In genomic region chr2:31297751-31298150, GRCh38 we compare ENCODE assay signal across 13 cellular contexts.
DNase-seq lines count a peak whose midpoint lies in the region; ATAC-seq, FAIRE-seq and TF ChIP-seq lines count a peak whose summit lies in the region.
"Had no signal": no experiment of that assay in that cellular context is flagged by ENCODE, and none has a peak within 500 bp of the region (broad histone marks: within the 10 kb centered on the region; RNA-seq: fewer than 3 reads in every experiment).

No MANE protein-coding gene starts in this region.

- peak overlapping the region; percentile 52 for H4K91ac ChIP-seq in mesenchymal stem cell (ENCODE audit: low read length)

- no peak overlapping the region for H2AFZ ChIP-seq in mesenchymal stem cell (ENCODE audit: low read depth, low read length)
- H2AFZ ChIP-seq: PC-9 had no signal

- no peak overlapping the region for H3K4ac ChIP-seq in mesenchymal stem cell (ENCODE audit: low read depth in 1 of 2, low read length in 2 of 2)

- H3K23ac ChIP-seq in mesenchymal stem cell (ENCODE audit: low read length in 2 of 2), result no peak overlapping the region

- no peak overlapping the region for H4K8ac ChIP-seq in mesenchymal stem cell (ENCODE audit: low read length)

- peak; percentile 68 for DNase-seq in CD14-positive monocyte (ENCODE audit: low spot score)
- DNase-seq in HTR-8/SVneo (ENCODE audit: insufficient read length, low spot score), result peak; percentile 54
- no peak for DNase-seq in ascending aorta (ENCODE audit: low spot score in 2 of 2)
- peak; percentile 71 for DNase-seq in mesenchymal stem cell
- DNase-seq in HuH-7.5 (ENCODE audit: low spot score), result no peak
- DNase-seq in SW 1271 (lab: John Stamatoyannopoulos, UW), result no peak
- DNase-seq in COLO668 (lab: John Stamatoyannopoulos, UW; ENCODE audit: unreplicated experiment), result no peak
- DNase-seq: activated CD8-positive, alpha-beta memory T cell treated with anti-CD3 and anti-CD28 coated beads, Interleukin-2, amount 50 U/mL, for 48 hours; colonic mucosa; NCI-H1048 had no signal

- no peak overlapping the region for H3K4me3 Mint-ChIP-seq in CD14-positive monocyte

- WGBS in mesenchymal stem cell, result 82% methylated on average over 1 of the region's 1 CpG

- no peak overlapping the region for H3K9ac ChIP-seq in mesenchymal stem cell (ENCODE audit: low read length)

- no peak overlapping the region for H3K4me3 ChIP-seq in ascending aorta
- no peak overlapping the region for H3K4me3 ChIP-seq in mesenchymal stem cell (ENCODE audit: insufficient read depth in 1 of 2, low read depth in 1 of 2, low read length in 2 of 2)
- H3K4me3 ChIP-seq: colonic mucosa, PC-9 had no signal

- peaks cover 0 to 2% (median 0%) of the 10 kb centered on the region in 7 donors for H3K9me3 Mint-ChIP-seq in CD14-positive monocyte

- ATAC-seq in HG02884 (IDR thresholded peaks at IDR 0.05; ENCODE audit: unreplicated experiment), result no peak
- ATAC-seq: sciatic nerve had no signal

- TF ChIP-seq CTCF in CD14-positive monocyte (IDR thresholded peaks at IDR 0.05) (no peak), ascending aorta (IDR thresholded peaks at IDR 0.05) (no peak)

- H2AK5ac ChIP-seq in mesenchymal stem cell (ENCODE audit: low read length, severe bottlenecking), result no peak overlapping the region

- H2BK5ac ChIP-seq in mesenchymal stem cell (ENCODE audit: low read depth, low read length, poor library complexity, severe bottlenecking), result no peak overlapping the region

- H3K14ac ChIP-seq in mesenchymal stem cell (ENCODE audit: low read length in 2 of 2), result no peak overlapping the region

- peaks cover 3% of the 10 kb centered on the region for H3K4me1 Mint-ChIP-seq in CD14-positive monocyte

- peak overlapping the region in 2 of 7 donors; percentile 88 to 91 for H3K27ac Mint-ChIP-seq in CD14-positive monocyte

- peaks cover 0 to 4% (median 0%) of the 10 kb centered on the region in 3 donors for H3K27me3 Mint-ChIP-seq in CD14-positive monocyte (ENCODE audit: low read depth in 3 of 3)

- H3K9me3 ChIP-seq in ascending aorta, result no peaks in the 10 kb centered on the region
- H3K9me3 ChIP-seq in mesenchymal stem cell (ENCODE audit: control insufficient read depth, low read length), result no peaks in the 10 kb centered on the region
- H3K9me3 ChIP-seq: colonic mucosa had no signal

- H3K4me1 ChIP-seq in ascending aorta (peaks cover 10 to 40% of the 10 kb centered on the region in 2 donors), mesenchymal stem cell (ENCODE audit: control insufficient read depth, insufficient read depth, low read depth, low read length) (peaks cover 16% of the 10 kb centered on the region)
- H3K4me1 ChIP-seq: colonic mucosa had no signal

- no peak overlapping the region for H3K18ac ChIP-seq in mesenchymal stem cell (ENCODE audit: low read depth in 1 of 2, low read length in 2 of 2)

- intact Hi-C loops in CD14-positive monocyte (cut with micrococcal nuclease) (no loop called here), ascending aorta (cut with DNase I) (loop anchor here (1.0 kb wide), 2 partner anchors 25 to 36 kb away; no protein-coding TSS in a partner anchor)

- H2BK120ac ChIP-seq in mesenchymal stem cell (ENCODE audit: low read depth, low read length), result no peak overlapping the region

- H3K27me3 ChIP-seq in ascending aorta, result no peaks in the 10 kb centered on the region
- peaks cover 0 to 4% of the 10 kb centered on the region in 2 experiments for H3K27me3 ChIP-seq in mesenchymal stem cell (ENCODE audit: control insufficient read depth in 1 of 2, insufficient read depth in 1 of 2, low read length in 2 of 2)
- H3K27me3 ChIP-seq: colonic mucosa had no signal

- no peaks in the 10 kb centered on the region for H3K79me1 ChIP-seq in mesenchymal stem cell (replicated peaks; ENCODE audit: low read length, poor library complexity, severe bottlenecking)

- H2BK12ac ChIP-seq in mesenchymal stem cell (ENCODE audit: low read length in 2 of 2), result peak overlapping the region in 1 of 2 experiments; percentile 15

- H3K36me3 ChIP-seq in ascending aorta (no peaks in the 10 kb centered on the region), mesenchymal stem cell (ENCODE audit: control insufficient read depth in 1 of 2, insufficient read depth in 2 of 2, low read depth in 1 of 2, low read length in 2 of 2) (no peaks in the 10 kb centered on the region)
- H3K36me3 ChIP-seq: colonic mucosa had no signal

- peak overlapping the region; percentile 84 to 86 for H3K27ac ChIP-seq in ascending aorta
- H3K27ac ChIP-seq in mesenchymal stem cell (ENCODE audit: low read length, poor library complexity, severe bottlenecking), result no peak overlapping the region
- H3K27ac ChIP-seq: colonic mucosa, PC-9 had no signal

- H2BK15ac ChIP-seq in mesenchymal stem cell (ENCODE audit: low read depth, poor library complexity, severe bottlenecking), result no peak overlapping the region

- H3K4me2 ChIP-seq in mesenchymal stem cell (ENCODE audit: low read length, poor library complexity, severe bottlenecking), result no peak overlapping the region
- H3K4me2 ChIP-seq: PC-9 had no signal

- FAIRE-seq in HTR-8/SVneo (lab: Jason Lieb, UNC), result peak; percentile 65

- no peaks in the 10 kb centered on the region for H3K36me3 Mint-ChIP-seq in CD14-positive monocyte

Comparison
In these comparisons a context has a peak if more than half of its experiments do, and no peak if none do; other contexts are left out.
1. DNase-seq: peak in CD14-positive monocyte (single experiment), HTR-8/SVneo (single experiment) and mesenchymal stem cell (single experiment); none in ascending aorta (0 of 2), HuH-7.5 (single experiment), SW 1271 (0 of 2) and COLO668 (single experiment).